1 cellular context compared by ENCODE assay signal in the genomic region with DNA sequence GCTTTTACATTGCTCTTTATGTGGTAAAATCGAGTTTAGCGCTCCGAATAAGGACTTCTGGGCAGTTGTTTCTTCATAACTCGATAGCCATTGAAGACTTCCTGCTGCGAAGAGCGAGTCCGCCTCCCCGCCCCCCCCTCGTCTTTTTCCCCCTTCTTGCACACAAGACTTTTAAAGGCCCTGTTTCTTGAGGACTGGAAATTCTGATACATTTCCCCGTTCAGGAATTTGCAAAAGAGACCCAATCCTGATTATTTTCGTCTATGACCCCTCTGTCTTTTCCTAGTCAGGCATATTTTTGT.
TF ChIP-seq lines count a peak whose summit lies in the region.

No MANE protein-coding gene starts in this region.

TF ChIP-seq in GM23338, 12 proteins besides CTCF, POLR2A, EP300 and RAD21 (continued from another document):
- no peak for TF ChIP-seq STAT1 (IDR thresholded peaks at IDR 0.05; ENCODE audit: unreplicated experiment)
